11 cellular contexts compared by ENCODE assay signal in genomic region chr7:1056006-1056784, GRCh38. TPM values are rescaled to one million over a fixed set of nuclear protein-coding genes. Genes with fewer than 3 reads are reported as not detected.
A peak's percentile ranks its signal among the peaks of the same experiment; 100 is the strongest.
DNase-seq lines count a peak whose midpoint lies in the region; ATAC-seq and TF ChIP-seq lines count a peak whose summit lies in the region.
"Had no signal": no experiment of that assay in that cellular context is flagged by ENCODE, and none has a peak within 500 bp of the region (broad histone marks: within the 10 kb centered on the region; RNA-seq: fewer than 3 reads in every experiment).

No MANE protein-coding gene starts in this region.

- peak; percentile 72 for DNase-seq in SK-N-SH
- DNase-seq in amniotic epithelial cell (ENCODE audit: low read depth): peak; percentile 61
- peak; percentile 36 for DNase-seq in left kidney (ENCODE audit: low read depth, low spot score)
- peak; percentile 29 to 35 for DNase-seq in thyroid gland
- DNase-seq in HEK293T (ENCODE audit: extremely low spot score): no peak
- DNase-seq: activated gamma-delta T cell treated with Interleukin-2 at 50 U/mL for 16 hours; effector memory CD8-positive, alpha-beta T cell had no signal

- TF ChIP-seq CTCF in SK-N-SH (IDR thresholded peaks at IDR 0.05) (no peak), thyroid gland (IDR thresholded peaks at IDR 0.05) (no peak)

- peak in 1 of 2 donors; percentile 6 for TF ChIP-seq POLR2A in thyroid gland (IDR thresholded peaks at IDR 0.05)
- TF ChIP-seq POLR2A in GM18505 (IDR thresholded peaks at IDR 0.05; ENCODE audit: borderline replicate concordance, extremely low read depth, insufficient read depth, insufficient read length): no peak

- no peak for TF ChIP-seq RAD21 in SK-N-SH (IDR thresholded peaks at IDR 0.05; ENCODE audit: low read length)

- peaks cover 19% of the 10 kb centered on the region; the same call in 1 of the 2 replicates for H4K20me1 ChIP-seq in SK-N-SH (ENCODE audit: insufficient read depth)

- H3K27me3 ChIP-seq in SK-N-SH (ENCODE audit: insufficient read depth): no peaks in the 10 kb centered on the region
- H3K27me3 ChIP-seq in thyroid gland: no peaks in the 10 kb centered on the region

- H3K4me1 ChIP-seq in SK-N-SH (ENCODE audit: control insufficient read depth in 1 of 2, insufficient read depth in 2 of 2, low read depth in 1 of 2, low read length in 1 of 2) (peaks cover 0 to 38% of the 10 kb centered on the region in 2 experiments; a peak in 1 of 4 replicates), thyroid gland (peaks cover 50 to 58% of the 10 kb centered on the region in 2 donors)

- POLR2A ChIA-PET in SK-N-SH (lab: Yijun Ruan, JAX) (no interaction called here), HEK293T (lab: Yijun Ruan, JAX) (no interaction called here)

- H3F3A ChIP-seq in SK-N-SH (replicated peaks; ENCODE audit: insufficient read depth): no peaks in the 10 kb centered on the region

- 90% methylated on average over 27 of the region's 33 CpGs for WGBS in SK-N-SH (ENCODE audit: low lambda C conversion rate)
- WGBS in thyroid gland, 2 donors: 79 to 96% methylated on average over 15 to 18 of the region's 33 CpGs

- peaks cover 0 to 3% of the 10 kb centered on the region in 2 experiments for H3K36me3 ChIP-seq in SK-N-SH (replicated peaks in 1 of 2; ENCODE audit: control insufficient read depth in 1 of 2, insufficient read depth in 2 of 2, low read length in 1 of 2)
- H3K36me3 ChIP-seq in thyroid gland: no peaks in the 10 kb centered on the region

- H3K4me3 ChIP-seq in SK-N-SH (ENCODE audit: low read depth in 2 of 2, low read length in 1 of 2): no peak overlapping the region
- peak overlapping the region in 1 of 3 donors; percentile 19 for H3K4me3 ChIP-seq in thyroid gland (replicated peaks in 1 of 3)

- H3K27ac ChIP-seq in SK-N-SH (ENCODE audit: low read depth in 2 of 2, low read length in 1 of 2) (no peak overlapping the region), thyroid gland (peak overlapping the region in 2 of 3 donors; percentile 41 to 81)
- H3K27ac ChIP-seq: VCaP had no signal

- intact Hi-C loops in thyroid gland (cut with DNase I): no loop called here

- H2AFZ ChIP-seq in SK-N-SH (ENCODE audit: low read depth): no peak overlapping the region

- CTCF ChIA-PET in SK-N-SH (lab: Yijun Ruan, JAX) (interaction anchor here (0.9 to 27.8 kb wide), 7 partner anchors 9 to 96 kb away, joined by 3 to 756 read pairs (median 11); partner anchors contain the start of gene GPR146), HEK293T (lab: Yijun Ruan, JAX) (interaction anchor here (1.0 to 1.7 kb wide), 2 partner anchors 10 kb away, joined by 3 to 5 read pairs; no protein-coding TSS in a partner anchor)

- ATAC-seq in SK-N-SH treated with all-trans-retinoic acid at 6 μM for 48 hours: no peak
- no peak for ATAC-seq in HG02623 (IDR thresholded peaks at IDR 0.05; ENCODE audit: unreplicated experiment)
- ATAC-seq in GM18505 (IDR thresholded peaks at IDR 0.05; ENCODE audit: unreplicated experiment): no peak
- ATAC-seq: effector memory CD8-positive, alpha-beta T cell had no signal

- no peak overlapping the region for H3K4me2 ChIP-seq in SK-N-SH

- TF ChIP-seq EP300 in SK-N-SH (IDR thresholded peaks at IDR 0.05; ENCODE audit: borderline replicate concordance in 1 of 2, low read depth in 1 of 2, low read length in 1 of 2): no peak

- H3K9me3 ChIP-seq in SK-N-SH: no peaks in the 10 kb centered on the region
- no peaks in the 10 kb centered on the region for H3K9me3 ChIP-seq in thyroid gland

- H3K79me2 ChIP-seq in SK-N-SH (ENCODE audit: insufficient read depth): no peaks in the 10 kb centered on the region; the same call in 1 of the 2 replicates

- no peak overlapping the region for H3K9ac ChIP-seq in SK-N-SH

- no peaks in the 10 kb centered on the region for H3K9me2 ChIP-seq in SK-N-SH

TF ChIP-seq in SK-N-SH, 30 proteins besides CTCF, POLR2A, EP300 and RAD21 (continues in another document):
- TF ChIP-seq REST (IDR thresholded peaks at IDR 0.05; ENCODE audit: low read depth, low read length): no peak

TF ChIP-seq in SK-N-SH treated with all-trans-retinoic acid at 6 μM for 48 hours, 23 proteins besides CTCF, POLR2A, EP300 and RAD21:
- TF ChIP-seq GLIS3 (CRISPR knock-in tag; IDR thresholded peaks at IDR 0.05): no peak
- no peak for TF ChIP-seq ISL1 (CRISPR knock-in tag; IDR thresholded peaks at IDR 0.05)
- no peak for TF ChIP-seq TOX (CRISPR knock-in tag; IDR thresholded peaks at IDR 0.05; ENCODE audit: borderline replicate concordance)
TF ChIP-seq in SK-N-SH treated with all-trans-retinoic acid at 6 μM for 48 hours: peak in this region for 0.

TF ChIP-seq in HEK293T, 16 proteins besides CTCF, POLR2A, EP300 and RAD21:
- no peak for TF ChIP-seq HDGF (IDR thresholded peaks at IDR 0.05; ENCODE audit: borderline replicate concordance)
- TF ChIP-seq CTBP1 (IDR thresholded peaks at IDR 0.05; ENCODE audit: borderline replicate concordance): no peak
- no peak for TF ChIP-seq FOXA1 (IDR thresholded peaks at IDR 0.05)
- TF ChIP-seq FOXK2 (IDR thresholded peaks at IDR 0.05): no peak
- TF ChIP-seq SUZ12 (IDR thresholded peaks at IDR 0.05): no peak
- TF ChIP-seq TARDBP (IDR thresholded peaks at IDR 0.05): no peak
- TF ChIP-seq SP1 (IDR thresholded peaks at IDR 0.05): no peak
- TF ChIP-seq ZNF384 (IDR thresholded peaks at IDR 0.05): no peak
- no peak for TF ChIP-seq ELF4 (IDR thresholded peaks at IDR 0.05)
- no peak for TF ChIP-seq FOXM1 (IDR thresholded peaks at IDR 0.05; ENCODE audit: borderline replicate concordance)
- no peak for TF ChIP-seq BHLHE40 (IDR thresholded peaks at IDR 0.05; ENCODE audit: borderline replicate concordance)
- no peak for TF ChIP-seq ARNT (IDR thresholded peaks at IDR 0.05)
- no peak for TF ChIP-seq PKNOX1 (IDR thresholded peaks at IDR 0.05)
- TF ChIP-seq L3MBTL2 (conservative IDR thresholded peaks at IDR 0.05): no peak
- no peak for TF ChIP-seq LEF1 (IDR thresholded peaks at IDR 0.05; ENCODE audit: borderline replicate concordance)
- no peak for TF ChIP-seq NFRKB (IDR thresholded peaks at IDR 0.05)
TF ChIP-seq in HEK293T: peak in this region for 0.

RNA-seq across cellular contexts. Expression of gene GPR146, which starts 11.8 kb away (rescaled TPM):
- polyA plus RNA-seq in SK-N-SH (2012; rRNA removed): 1.4 and 2.0 TPM in 2 replicates
- polyA plus RNA-seq in SK-N-SH (2012; cell fraction: cytosol; rRNA removed): 0.95 and 1.3 TPM in 2 replicates
- polyA plus RNA-seq in SK-N-SH (2012; cell fraction: nucleus; rRNA removed): 1.5 and 2.0 TPM in 2 replicates
- 10 to 100 TPM in 3 of 4 donors, 1 to 10 TPM in 1; 8.7 to 49.4 (median 32.7) TPM for total RNA-seq in thyroid gland

RNA-seq across cellular contexts. Expression of gene GPER1, which starts 31.7 kb away (rescaled TPM):
- polyA plus RNA-seq in SK-N-SH (2012; rRNA removed): 4.0 and 6.4 TPM in 2 replicates
- 2.2 and 4.1 TPM in 2 replicates for polyA plus RNA-seq in SK-N-SH (2012; cell fraction: cytosol; rRNA removed)
- polyA plus RNA-seq in SK-N-SH (2012; cell fraction: nucleus; rRNA removed): 4.3 and 5.5 TPM in 2 replicates
- total RNA-seq in thyroid gland: 10 to 100 TPM; 12.5 to 29.2 (median 21.2) TPM

Comparison
In these comparisons a context has a peak if more than half of its experiments do, and no peak if none do; other contexts are left out.
1. H3K27ac ChIP-seq: peak in thyroid gland (2 of 3); none in SK-N-SH (0 of 2).